In genomic region chr4:202822-203221, GRCh38 we compare ENCODE assay signal across 6 cellular contexts.
A peak's percentile ranks its signal among the peaks of the same experiment; 100 is the strongest.
DNase-seq lines count a peak whose midpoint lies in the region; ATAC-seq, FAIRE-seq and TF ChIP-seq lines count a peak whose summit lies in the region.
"Not testable (repeated sequence)": the region's sequence is repeated elsewhere in the genome, so short reads cannot be mapped to it uniquely, and the experiment has no call there.

No MANE protein-coding gene starts in this region.

- CTCF ChIA-PET in A549 (lab: Yijun Ruan, JAX); HEK293 (lab: Yijun Ruan, JAX): not testable (repeated sequence)

- POLR2A ChIA-PET in A549 (lab: Yijun Ruan, JAX); HEK293 (lab: Yijun Ruan, JAX): not testable (repeated sequence)

- not testable (repeated sequence) for H3K4me1 ChIP-seq in A549; HEK293 (ENCODE audit: control insufficient read depth, insufficient read depth, low read length); endodermal cell (ENCODE audit: control insufficient read depth, insufficient read depth, low read length)

- not testable (repeated sequence) for TF ChIP-seq CTCF in A549 (IDR thresholded peaks at IDR 0.05); HEK293 (tag by site-specific recombination; IDR thresholded peaks at IDR 0.05); NB4 (IDR thresholded peaks at IDR 0.05; ENCODE audit: low read depth, low read length); endodermal cell (conservative IDR thresholded peaks at IDR 0.05)

- H3K4me3 Mint-ChIP-seq in endodermal cell = not testable (repeated sequence)

- H3K4me1 Mint-ChIP-seq in endodermal cell = not testable (repeated sequence)

- H3K9me3 Mint-ChIP-seq in endodermal cell = peaks cover 98% of the 10 kb centered on the region

- H3K36me3 ChIP-seq in HEK293 (ENCODE audit: control insufficient read depth in 2 of 2, insufficient read depth in 1 of 2, low read length in 2 of 2) = peaks cover 0 to 26% of the 10 kb centered on the region in 2 experiments; a peak in 1 of 3 replicates
- peaks cover 16% of the 10 kb centered on the region for H3K36me3 ChIP-seq in endodermal cell (ENCODE audit: control insufficient read depth, insufficient read depth, low read length)

- not testable (repeated sequence) for FAIRE-seq in A549 (lab: Jason Lieb, UNC)

- TF ChIP-seq POLR2A in A549 (IDR thresholded peaks at IDR 0.05; ENCODE audit: low read length); NB4 (IDR thresholded peaks at IDR 0.05; ENCODE audit: extremely low read depth, insufficient read length): not testable (repeated sequence)

- not testable (repeated sequence) for ATAC-seq in A549

- not testable (repeated sequence) for DNase-seq in A549 (ENCODE audit: low read depth in 1 of 2, low spot score in 1 of 2); endodermal cell
- peak; percentile 30 for DNase-seq in NB4 (ENCODE audit: low read depth)
- peak; percentile 20 for DNase-seq in OCI-M1 (lab: John Stamatoyannopoulos, UW)

- not testable (repeated sequence) for H3K4me2 ChIP-seq in A549

- H3K27me3 Mint-ChIP-seq in endodermal cell (ENCODE audit: insufficient read depth) = not testable (repeated sequence)

- H3K27ac Mint-ChIP-seq in endodermal cell = not testable (repeated sequence)

- TF ChIP-seq EP300 in A549 (IDR thresholded peaks at IDR 0.05) = not testable (repeated sequence)

- H3K27ac ChIP-seq in A549; HEK293 (ENCODE audit: extremely low read depth, low read depth, low read length); endodermal cell (ENCODE audit: low read depth, low read length): not testable (repeated sequence)

- H3K27me3 ChIP-seq in endodermal cell (ENCODE audit: control insufficient read depth, insufficient read depth, low read length, poor library complexity, severe bottlenecking) = not testable (repeated sequence)

- H3K36me3 Mint-ChIP-seq in endodermal cell (ENCODE audit: low read depth) = peaks cover 70% of the 10 kb centered on the region

- H3K9me3 ChIP-seq in A549; HEK293 (ENCODE audit: control insufficient read depth, insufficient read depth, low read depth, low read length): not testable (repeated sequence)
- H3K9me3 ChIP-seq in endodermal cell (ENCODE audit: control insufficient read depth, low read length) = peaks cover 87% of the 10 kb centered on the region
- peaks cover 37% of the 10 kb centered on the region for H3K9me3 ChIP-seq in iPS-18c (ENCODE audit: control insufficient read depth, insufficient read depth, low read length)

- not testable (repeated sequence) for H3K4me3 ChIP-seq in A549; HEK293 (ENCODE audit: low read depth, low read length); NB4 (ENCODE audit: low read depth, low read length)
- H3K4me3 ChIP-seq in endodermal cell (ENCODE audit: low read length) (peak overlapping the region; percentile 40), iPS-18c (ENCODE audit: insufficient read depth, low read depth, low read length) (peak overlapping the region; percentile 24; the same call in 1 of the 2 replicates)

- not testable (repeated sequence) for TF ChIP-seq RAD21 in A549 (conservative IDR thresholded peaks at IDR 0.05 in 1 of 2, IDR thresholded peaks at IDR 0.05 in 1 of 2)

- not testable (repeated sequence) for H3K9ac ChIP-seq in endodermal cell (ENCODE audit: extremely low read depth, low read length, poor library complexity, severe bottlenecking)

TF ChIP-seq in A549, 52 proteins besides CTCF, POLR2A, EP300 and RAD21:
- TF ChIP-seq ZFP36 (IDR thresholded peaks at IDR 0.05; ENCODE audit: borderline replicate concordance, partially characterized antibody) = peak; percentile 80
TF ChIP-seq in A549: peak in this region for 1; not testable (repeated sequence) for 51.

TF ChIP-seq in HEK293, 187 proteins besides CTCF, POLR2A, EP300 and RAD21:
- TF ChIP-seq SETDB1 (IDR thresholded peaks at IDR 0.05; ENCODE audit: insufficient read length, low read length) (peak; percentile 76), ZNF585B (tag by site-specific recombination; IDR thresholded peaks at IDR 0.05) (peak; percentile 97), ZNF280D (tag by site-specific recombination; IDR thresholded peaks at IDR 0.05) (peak; percentile 34; the same call in 1 of the 2 replicates), TRIM28 (IDR thresholded peaks at IDR 0.05; ENCODE audit: borderline replicate concordance, low read length) (peak; percentile 53; the same call in 1 of the 2 replicates)
